Comparison of ENCODE assay signal across 28 cellular contexts in the genomic region with DNA sequence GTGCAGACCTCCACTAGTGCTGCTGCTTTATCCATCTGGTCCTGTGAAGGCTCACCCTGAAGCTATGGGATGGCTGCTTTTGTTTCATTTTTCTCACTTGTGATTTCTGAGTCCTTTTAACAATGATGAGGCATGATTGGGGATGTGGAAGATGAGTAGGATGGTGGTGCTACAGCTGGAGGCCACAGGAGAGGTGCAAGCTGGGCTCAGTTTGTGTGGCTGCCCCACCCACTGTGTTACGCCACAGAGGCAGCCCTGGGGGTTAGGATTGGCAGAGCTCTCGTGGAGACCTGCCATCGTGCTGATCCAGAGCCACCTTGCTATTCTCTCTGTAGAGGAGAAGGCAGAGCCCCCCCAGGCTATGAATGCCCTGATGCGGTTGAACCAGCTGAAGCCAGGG. TPM values are rescaled to one million over a fixed set of nuclear protein-coding genes. Genes with fewer than 3 reads are reported as not detected.
DNase-seq lines count a peak whose midpoint lies in the region; ATAC-seq, FAIRE-seq and TF ChIP-seq lines count a peak whose summit lies in the region.
"Had no signal": no experiment of that assay in that cellular context is flagged by ENCODE, and none has a peak within 500 bp of the region (broad histone marks: within the 10 kb centered on the region; RNA-seq: fewer than 3 reads in every experiment).

No MANE protein-coding gene starts in this region.

- H3K9ac ChIP-seq in GM12878 (ENCODE audit: control insufficient read depth, insufficient read depth, low read length): no peak overlapping the region
- H3K9ac ChIP-seq: BLaER1 had no signal

- H3K36me3 Mint-ChIP-seq in stimulated activated naive CD8-positive, alpha-beta T cell treated with anti-CD3 and anti-CD28 coated beads, Interleukin-15, Interleukin-2, amounts not matched to agents 100 ng/mL and 50 ng/mL, for 24 hours (ENCODE audit: low read depth): peaks cover 73% of the 10 kb centered on the region
- peaks cover 96% of the 10 kb centered on the region for H3K36me3 Mint-ChIP-seq in stimulated activated effector memory CD8-positive, alpha-beta T cell treated with anti-CD3 and anti-CD28 coated beads, Interleukin-12 subunit alpha, Interleukin-12 subunit beta, amount 100 ng/mL, for 72 hours

- TF ChIP-seq RAD21 in GM12878 (IDR thresholded peaks at IDR 0.05; ENCODE audit: insufficient read depth, low read depth, low read length): no peak

- SMC1A ChIA-PET in GM12878 (lab: Charles Lee; ENCODE audit: uncharacterized antibody, unreplicated experiment): no interaction called here

- no peak overlapping the region for H3K27ac Mint-ChIP-seq in stimulated activated naive CD8-positive, alpha-beta T cell treated with anti-CD3 and anti-CD28 coated beads, Interleukin-15, Interleukin-2, amounts not matched to agents 100 ng/mL and 50 ng/mL, for 24 hours
- no peak overlapping the region for H3K27ac Mint-ChIP-seq in stimulated activated naive CD8-positive, alpha-beta T cell treated with anti-CD3 and anti-CD28 coated beads, Interleukin-15, amount 100 ng/mL, for 72 hours
- peak overlapping the region; percentile 60 for H3K27ac Mint-ChIP-seq in stimulated activated effector memory CD8-positive, alpha-beta T cell treated with anti-CD3 and anti-CD28 coated beads, Interleukin-12 subunit alpha, Interleukin-12 subunit beta, amount 100 ng/mL, for 72 hours
- H3K27ac Mint-ChIP-seq: activated naive CD4-positive, alpha-beta T cell treated with anti-CD3 and anti-CD28 coated beads for 36 hours; natural killer cell treated with Interleukin-12 subunit alpha and Interleukin-12 subunit beta and Interleukin-15 and Interleukin-18, amount 100 ng/mL, for 72 hours had no signal

- no TSS peak for BruUV-seq in GM12878 (replicated peaks; lab: Mats Ljungman, UMichigan)

- no peaks in the 10 kb centered on the region for H3K4me1 ChIP-seq in GM12878 (ENCODE audit: control insufficient read depth, insufficient read depth, low read length)
- H3K4me1 ChIP-seq: BLaER1, Caco-2, gastroesophageal sphincter, thyroid gland had no signal

- ATAC-seq in stimulated activated naive CD8-positive, alpha-beta T cell treated with anti-CD3 and anti-CD28 coated beads, Interleukin-15, amount 100 ng/mL, for 72 hours: no peak
- no peak for ATAC-seq in GM12878
- ATAC-seq in stimulated activated effector memory CD8-positive, alpha-beta T cell treated with anti-CD3 and anti-CD28 coated beads, Interleukin-12 subunit alpha, Interleukin-12 subunit beta, amount 100 ng/mL, for 72 hours: no peak
- no peak for ATAC-seq in HG03025 (IDR thresholded peaks at IDR 0.05; ENCODE audit: low FRiP score, unreplicated experiment)
- ATAC-seq: gastroesophageal sphincter; natural killer cell treated with Interleukin-12 subunit alpha and Interleukin-12 subunit beta and Interleukin-15 and Interleukin-18, amount 100 ng/mL, for 72 hours; stimulated activated naive CD8-positive, alpha-beta T cell treated with anti-CD3 and anti-CD28 coated beads, Interleukin-15, Interleukin-2, amounts not matched to agents 100 U/mL and 50 U/mL, for 24 hours had no signal

- CTCF ChIA-PET in GM12878 (lab: Yijun Ruan, JAX): interaction anchor here (1.0 to 1.3 kb wide), 3 partner anchors 33 to 100 kb away, joined by 3 to 4 read pairs (median 4); no protein-coding TSS in a partner anchor

- no peak for TF ChIP-seq EP300 in GM12878 (IDR thresholded peaks at IDR 0.05; ENCODE audit: borderline replicate concordance in 1 of 2, control insufficient read depth in 1 of 2, low read depth in 2 of 2, low read length in 2 of 2)

- RAD21 ChIA-PET in GM12878 (lab: Charles Lee; ENCODE audit: unreplicated experiment): no interaction called here

- H3K4me3 Mint-ChIP-seq in stimulated activated naive CD8-positive, alpha-beta T cell treated with anti-CD3 and anti-CD28 coated beads, Interleukin-15, Interleukin-2, amounts not matched to agents 100 ng/mL and 50 ng/mL, for 24 hours: peak overlapping the region; percentile 4
- no peak overlapping the region for H3K4me3 Mint-ChIP-seq in stimulated activated naive CD8-positive, alpha-beta T cell treated with anti-CD3 and anti-CD28 coated beads, Interleukin-15, amount 100 ng/mL, for 72 hours
- no peak overlapping the region for H3K4me3 Mint-ChIP-seq in stimulated activated effector memory CD8-positive, alpha-beta T cell treated with anti-CD3 and anti-CD28 coated beads, Interleukin-12 subunit alpha, Interleukin-12 subunit beta, amount 100 ng/mL, for 72 hours
- H3K4me3 Mint-ChIP-seq: activated naive CD4-positive, alpha-beta T cell treated with anti-CD3 and anti-CD28 coated beads for 36 hours; endodermal cell; natural killer cell treated with Interleukin-12 subunit alpha and Interleukin-12 subunit beta and Interleukin-15 and Interleukin-18, amount 100 ng/mL, for 72 hours had no signal

- POLR2A ChIA-PET in GM12878 (lab: Charles Lee): no interaction called here

- in situ Hi-C loops in GM12878 (cut with MboI): no loop called here

- H3K4me1 Mint-ChIP-seq in stimulated activated naive CD8-positive, alpha-beta T cell treated with anti-CD3 and anti-CD28 coated beads, Interleukin-15, Interleukin-2, amounts not matched to agents 100 ng/mL and 50 ng/mL, for 24 hours (ENCODE audit: low read depth): no peaks in the 10 kb centered on the region
- H3K4me1 Mint-ChIP-seq in stimulated activated naive CD8-positive, alpha-beta T cell treated with anti-CD3 and anti-CD28 coated beads, Interleukin-15, amount 100 ng/mL, for 72 hours: no peaks in the 10 kb centered on the region
- no peaks in the 10 kb centered on the region for H3K4me1 Mint-ChIP-seq in stimulated activated effector memory CD8-positive, alpha-beta T cell treated with anti-CD3 and anti-CD28 coated beads, Interleukin-12 subunit alpha, Interleukin-12 subunit beta, amount 100 ng/mL, for 72 hours
- H3K4me1 Mint-ChIP-seq: endodermal cell had no signal

- FAIRE-seq in GM12878 (lab: Jason Lieb, UNC): no peak
- FAIRE-seq: keratinocyte, pancreas had no signal

- DNase-seq in stimulated activated naive CD8-positive, alpha-beta T cell treated with anti-CD3 and anti-CD28 coated beads, Interleukin-15, amount 100 ng/mL, for 72 hours: no peak
- DNase-seq in GM12878 (ENCODE audit: low read depth, low spot score) (no peak), SK-N-DZ (ENCODE audit: low spot score) (no peak)
- DNase-seq in stimulated activated effector memory CD8-positive, alpha-beta T cell treated with anti-CD3 and anti-CD28 coated beads, Interleukin-12 subunit alpha, Interleukin-12 subunit beta, amount 100 ng/mL, for 72 hours (ENCODE audit: low spot score in 2 of 2): no peak
- DNase-seq: activated CD4-positive, CD25-positive, alpha-beta regulatory T cell treated with anti-CD3 and anti-CD28 coated beads, Interleukin-2, amount 50 U/mL, for 72 hours; activated naive CD4-positive, alpha-beta T cell treated with anti-CD3 and anti-CD28 coated beads for 36 hours; amygdala; Caco-2; cortex of kidney; DMS79 treated with DMSO at 0.1 percent for 48 hours; endodermal cell; GOT3; Karpas-422; NCI-H1694; NCI-H510A; pancreas; PC-9; SIG-M5; stimulated activated CD4-positive, alpha-beta T cell treated with anti-CD3 and anti-CD28 coated beads, Interleukin-12 subunit alpha, Interleukin-12 subunit beta, amount 100 ng/mL, for 4 hours; stimulated activated naive CD8-positive, alpha-beta T cell treated with anti-CD3 and anti-CD28 coated beads, Interleukin-15, Interleukin-2, amounts not matched to agents 100 U/mL and 50 U/mL, for 24 hours; thyroid gland had no signal

- no peaks in the 10 kb centered on the region for H3K9me3 Mint-ChIP-seq in stimulated activated naive CD8-positive, alpha-beta T cell treated with anti-CD3 and anti-CD28 coated beads, Interleukin-15, Interleukin-2, amounts not matched to agents 100 ng/mL and 50 ng/mL, for 24 hours
- H3K9me3 Mint-ChIP-seq in stimulated activated naive CD8-positive, alpha-beta T cell treated with anti-CD3 and anti-CD28 coated beads, Interleukin-15, amount 100 ng/mL, for 72 hours: no peaks in the 10 kb centered on the region
- no peaks in the 10 kb centered on the region for H3K9me3 Mint-ChIP-seq in stimulated activated effector memory CD8-positive, alpha-beta T cell treated with anti-CD3 and anti-CD28 coated beads, Interleukin-12 subunit alpha, Interleukin-12 subunit beta, amount 100 ng/mL, for 72 hours
- H3K9me3 Mint-ChIP-seq: activated naive CD4-positive, alpha-beta T cell treated with anti-CD3 and anti-CD28 coated beads for 36 hours; endodermal cell; natural killer cell treated with Interleukin-12 subunit alpha and Interleukin-12 subunit beta and Interleukin-15 and Interleukin-18, amount 100 ng/mL, for 72 hours had no signal

- H3K27ac ChIP-seq in GM12878 (ENCODE audit: control insufficient read depth, insufficient read depth): no peak overlapping the region
- H3K27ac ChIP-seq: BLaER1, gastroesophageal sphincter, pancreas, PC-9, right atrium auricular region, thyroid gland had no signal

- 0 out of 2 replicates have a peak, but pooled peaks have one; percentile 17 for TF ChIP-seq POLR2A in GM12878 (IDR thresholded peaks at IDR 0.05; ENCODE audit: low read depth, low read length)

- H3K4me2 ChIP-seq in GM12878 (ENCODE audit: control insufficient read depth, insufficient read depth): no peak overlapping the region
- H3K4me2 ChIP-seq: BLaER1, PC-9 had no signal

- peaks cover 67 to 76% of the 10 kb centered on the region in 2 experiments for H3K36me3 ChIP-seq in GM12878 (ENCODE audit: control insufficient read depth in 2 of 2, insufficient read depth in 2 of 2, low read length in 1 of 2)

- H3K27me3 ChIP-seq in GM12878 (replicated peaks in 1 of 2; ENCODE audit: control insufficient read depth in 2 of 2, insufficient read depth in 2 of 2, low read length in 1 of 2): no peaks in the 10 kb centered on the region
- H3K27me3 ChIP-seq: BLaER1, gastroesophageal sphincter, pancreas, right atrium auricular region, thyroid gland had no signal

- no peak for TF ChIP-seq CTCF in GM12878 (IDR thresholded peaks at IDR 0.05 in 2 of 3, conservative IDR thresholded peaks at IDR 0.05 in 1 of 3; ENCODE audit: control insufficient read depth in 2 of 3, extremely low read depth in 1 of 3, insufficient read depth in 1 of 3, low read depth in 3 of 3, low read length in 3 of 3)

- intact Hi-C loops in GM12878 (cut with micrococcal nuclease; ENCODE audit: unreplicated experiment): no loop called here

- H2AFZ ChIP-seq in GM12878 (ENCODE audit: control insufficient read depth, low read depth, low read length): no peak overlapping the region
- H2AFZ ChIP-seq: PC-9 had no signal

- 96% methylated on average over 4 of the region's 4 CpGs for WGBS in GM12878 (ENCODE audit: insufficient coverage, insufficient replicate concordance, low lambda C conversion rate, missing lambda C conversion rate)

- H3K79me2 ChIP-seq in GM12878 (ENCODE audit: control insufficient read depth, insufficient read depth, low read length): no peaks in the 10 kb centered on the region

- no peak overlapping the region for H3K4me3 ChIP-seq in GM12878
- H3K4me3 ChIP-seq: BLaER1, gastroesophageal sphincter, pancreas, PC-9, right atrium auricular region, thyroid gland had no signal

- H3K27me3 Mint-ChIP-seq in stimulated activated naive CD8-positive, alpha-beta T cell treated with anti-CD3 and anti-CD28 coated beads, Interleukin-15, Interleukin-2, amounts not matched to agents 100 ng/mL and 50 ng/mL, for 24 hours: no peaks in the 10 kb centered on the region
- no peaks in the 10 kb centered on the region for H3K27me3 Mint-ChIP-seq in stimulated activated naive CD8-positive, alpha-beta T cell treated with anti-CD3 and anti-CD28 coated beads, Interleukin-15, amount 100 ng/mL, for 72 hours
- H3K27me3 Mint-ChIP-seq: natural killer cell treated with Interleukin-12 subunit alpha and Interleukin-12 subunit beta and Interleukin-15 and Interleukin-18, amount 100 ng/mL, for 72 hours had no signal

- no peaks in the 10 kb centered on the region for H3K9me3 ChIP-seq in GM12878 (replicated peaks; ENCODE audit: control insufficient read depth, insufficient read depth, low read length)
- H3K9me3 ChIP-seq: BLaER1, Caco-2, gastroesophageal sphincter, pancreas, right atrium auricular region, thyroid gland had no signal

- peaks cover 2% of the 10 kb centered on the region; the same call in 1 of the 2 replicates for H4K20me1 ChIP-seq in GM12878 (ENCODE audit: control insufficient read depth, insufficient read depth)

RNA-seq across cellular contexts. Expression of a gene that starts 19.6 kb away (rescaled TPM):
- total RNA-seq in GM12878 (2013; cell fraction: nucleolus; rRNA removed): 39.8 and 40.8 TPM in 2 replicates
- total RNA-seq in GM12878 (2014; rRNA removed): 40.7 and 44.3 TPM in 2 replicates
- 18.1 and 19.9 TPM in 2 replicates for total RNA-seq in GM12878 (2014; rRNA removed; fragmentation: Illumina TruSeq; extraction: Trizol)
- 55.0 and 59.3 TPM in 2 replicates for total RNA-seq in GM12878 (2021)
- polyA plus RNA-seq in GM12878 (2011; ENCODE audit: low read depth): 33.3 TPM
- 10.7 and 33.9 TPM in 2 replicates for polyA plus RNA-seq in GM12878 (2011; rRNA removed)
- polyA plus RNA-seq in GM12878 (2011; cell fraction: cytosol; rRNA removed): 41.3 and 62.3 TPM in 2 replicates
- polyA plus RNA-seq in GM12878 (2011; cell fraction: nucleus; rRNA removed): 244 and 250 TPM in 2 replicates
- polyA plus RNA-seq in GM12878 (2012): 42.4 and 48.1 TPM in 2 replicates
- 4.0 and 14.2 TPM in 2 replicates for polyA plus RNA-seq in GM12878 (2014; fragmentation: Illumina TruSeq; extraction: Trizol)
- 1 to 10 TPM in 1 of 2 experiments, under 1 TPM in 1; 0.89 to 8.6 TPM for polyA plus RNA-seq in GM12878 (2014; fragmentation: Nextera tagmentation; extraction: Ambion mirVana)
- polyA plus RNA-seq in GM12878 (2014; rRNA removed): 66.0 and 71.2 TPM in 2 replicates
- polyA plus RNA-seq in GM12878 (2016; fragmentation: Nextera tagmentation; extraction: Ambion mirVana): 10 to 100 TPM; 73.7 to 78.9 TPM
- 13.8 and 18.9 TPM in 2 replicates for polyA minus RNA-seq in GM12878 (2011; rRNA and poly(A)+ RNA removed)
- polyA minus RNA-seq in GM12878 (2011; cell fraction: cytosol; rRNA and poly(A)+ RNA removed): 10.2 and 10.4 TPM in 2 replicates
- 20.6 and 23.8 TPM in 2 replicates for polyA minus RNA-seq in GM12878 (2011; cell fraction: nucleus; rRNA and poly(A)+ RNA removed)
- polyA plus RNA-seq in SK-N-DZ (2014; cell fraction: cytosol; rRNA removed): 70.4 and 76.1 TPM in 2 replicates
- 258 and 376 TPM in 2 replicates for polyA plus RNA-seq in SK-N-DZ (2014; cell fraction: nucleus; rRNA removed)

RNA-seq across cellular contexts. Expression of a gene that starts 27.5 kb away (rescaled TPM):
- total RNA-seq in GM12878 (2013; cell fraction: nucleolus; rRNA removed): 214 and 243 TPM in 2 replicates
- total RNA-seq in GM12878 (2014; rRNA removed) (100 and 112 TPM in 2 replicates), GM12878 (2014; rRNA removed; fragmentation: Illumina TruSeq; extraction: Trizol) (109 and 112 TPM in 2 replicates), GM12878 (2021) (354 and 383 TPM in 2 replicates)
- 91.1 TPM for polyA plus RNA-seq in GM12878 (2011; ENCODE audit: low read depth)
- polyA plus RNA-seq in GM12878 (2011; rRNA removed) (106 and 178 TPM in 2 replicates), GM12878 (2014; fragmentation: Illumina TruSeq; extraction: Trizol) (180 and 253 TPM in 2 replicates), GM12878 (2014; fragmentation: Nextera tagmentation; extraction: Ambion mirVana) (10 to 100 TPM; 28.1 to 38.1 TPM), GM12878 (2014; rRNA removed) (175 and 191 TPM in 2 replicates), GM12878 (2016; fragmentation: Nextera tagmentation; extraction: Ambion mirVana) (100 to 1,000 TPM; 205 TPM)
- polyA plus RNA-seq in GM12878 (2011; cell fraction: cytosol; rRNA removed): 116 and 136 TPM in 2 replicates
- polyA plus RNA-seq in GM12878 (2011; cell fraction: nucleus; rRNA removed): 323 and 436 TPM in 2 replicates
- polyA plus RNA-seq in GM12878 (2012): 139 and 213 TPM in 2 replicates
- polyA minus RNA-seq in GM12878 (2011; rRNA and poly(A)+ RNA removed): 111 and 131 TPM in 2 replicates
- 59.6 and 68.8 TPM in 2 replicates for polyA minus RNA-seq in GM12878 (2011; cell fraction: cytosol; rRNA and poly(A)+ RNA removed)
- polyA minus RNA-seq in GM12878 (2011; cell fraction: nucleus; rRNA and poly(A)+ RNA removed): 70.6 and 125 TPM in 2 replicates
- 290 and 335 TPM in 2 replicates for polyA plus RNA-seq in SK-N-DZ (2014; cell fraction: cytosol; rRNA removed)
- polyA plus RNA-seq in SK-N-DZ (2014; cell fraction: nucleus; rRNA removed): 824 and 883 TPM in 2 replicates

RNA-seq across cellular contexts. Expression of a gene that starts 36.2 kb away (rescaled TPM):
- total RNA-seq in GM12878 (2013; cell fraction: nucleolus; rRNA removed): 284 and 297 TPM in 2 replicates
- total RNA-seq in GM12878 (2014; rRNA removed) (56.8 and 68.7 TPM in 2 replicates), GM12878 (2014; rRNA removed; fragmentation: Illumina TruSeq; extraction: Trizol) (53.0 and 58.9 TPM in 2 replicates), GM12878 (2021) (128 and 146 TPM in 2 replicates)
- polyA plus RNA-seq in GM12878 (2011; ENCODE audit: low read depth): 38.6 TPM
- polyA plus RNA-seq in GM12878 (2011; rRNA removed) (22.8 and 47.4 TPM in 2 replicates), GM12878 (2014; fragmentation: Illumina TruSeq; extraction: Trizol) (54.5 and 69.2 TPM in 2 replicates), GM12878 (2014; fragmentation: Nextera tagmentation; extraction: Ambion mirVana) (1 to 10 TPM; 1.2 to 3.4 TPM), GM12878 (2014; rRNA removed) (93.1 and 113 TPM in 2 replicates), GM12878 (2016; fragmentation: Nextera tagmentation; extraction: Ambion mirVana) (100 to 1,000 TPM in 1 of 2 experiments, 10 to 100 TPM in 1; 98.3 to 100 TPM)
- 40.7 and 47.0 TPM in 2 replicates for polyA plus RNA-seq in GM12878 (2011; cell fraction: cytosol; rRNA removed)
- polyA plus RNA-seq in GM12878 (2011; cell fraction: nucleus; rRNA removed): 133 and 175 TPM in 2 replicates
- 82.2 and 92.4 TPM in 2 replicates for polyA plus RNA-seq in GM12878 (2012)
- 102 and 114 TPM in 2 replicates for polyA minus RNA-seq in GM12878 (2011; rRNA and poly(A)+ RNA removed)
- 44.5 and 54.7 TPM in 2 replicates for polyA minus RNA-seq in GM12878 (2011; cell fraction: cytosol; rRNA and poly(A)+ RNA removed)
- polyA minus RNA-seq in GM12878 (2011; cell fraction: nucleus; rRNA and poly(A)+ RNA removed): 103 and 181 TPM in 2 replicates
- 40.0 and 44.8 TPM in 2 replicates for polyA plus RNA-seq in SK-N-DZ (2014; cell fraction: cytosol; rRNA removed)
- 59.9 and 69.1 TPM in 2 replicates for polyA plus RNA-seq in SK-N-DZ (2014; cell fraction: nucleus; rRNA removed)

RNA-seq across cellular contexts. Expression of a gene that starts 56.3 kb away (rescaled TPM):
- 44.5 and 46.6 TPM in 2 replicates for total RNA-seq in GM12878 (2013; cell fraction: nucleolus; rRNA removed)
- total RNA-seq in GM12878 (2014; rRNA removed): 18.0 TPM in 2 replicates
- 9.8 and 11.0 TPM in 2 replicates for total RNA-seq in GM12878 (2014; rRNA removed; fragmentation: Illumina TruSeq; extraction: Trizol)
- total RNA-seq in GM12878 (2021): 45.3 and 48.4 TPM in 2 replicates
- polyA plus RNA-seq in GM12878 (2011; ENCODE audit: low read depth): 35.0 TPM
- polyA plus RNA-seq in GM12878 (2011; rRNA removed): 32.3 and 51.3 TPM in 2 replicates
- polyA plus RNA-seq in GM12878 (2011; cell fraction: cytosol; rRNA removed): 58.8 and 71.6 TPM in 2 replicates
- 95.0 and 120 TPM in 2 replicates for polyA plus RNA-seq in GM12878 (2011; cell fraction: nucleus; rRNA removed)
- 53.3 and 76.7 TPM in 2 replicates for polyA plus RNA-seq in GM12878 (2012)
- 41.9 and 45.0 TPM in 2 replicates for polyA plus RNA-seq in GM12878 (2014; fragmentation: Illumina TruSeq; extraction: Trizol)
- 1 to 10 TPM; 3.0 to 3.3 TPM for polyA plus RNA-seq in GM12878 (2014; fragmentation: Nextera tagmentation; extraction: Ambion mirVana)
- 31.6 and 33.0 TPM in 2 replicates for polyA plus RNA-seq in GM12878 (2014; rRNA removed)
- 10 to 100 TPM; 26.7 to 26.9 TPM for polyA plus RNA-seq in GM12878 (2016; fragmentation: Nextera tagmentation; extraction: Ambion mirVana)
- 53.9 and 67.1 TPM in 2 replicates for polyA minus RNA-seq in GM12878 (2011; rRNA and poly(A)+ RNA removed)
- 24.6 and 26.8 TPM in 2 replicates for polyA minus RNA-seq in GM12878 (2011; cell fraction: cytosol; rRNA and poly(A)+ RNA removed)
- polyA minus RNA-seq in GM12878 (2011; cell fraction: nucleus; rRNA and poly(A)+ RNA removed): 22.5 and 27.9 TPM in 2 replicates
- polyA plus RNA-seq in SK-N-DZ (2014; cell fraction: cytosol; rRNA removed): 13.7 and 15.7 TPM in 2 replicates
- 21.2 and 36.2 TPM in 2 replicates for polyA plus RNA-seq in SK-N-DZ (2014; cell fraction: nucleus; rRNA removed)
